Comparison of ENCODE assay signal across 4 cellular contexts in genomic region chr2:183623227-183623626, GRCh38.
TF ChIP-seq lines count a peak whose summit lies in the region.

No MANE protein-coding gene starts in this region.

TF ChIP-seq in HepG2, 621 proteins besides CTCF, POLR2A, EP300 and RAD21:
- TF ChIP-seq MAFK (conservative IDR thresholded peaks at IDR 0.05 in 1 of 2, IDR thresholded peaks at IDR 0.05 in 1 of 2; ENCODE audit: low read length in 2 of 2), result peak; percentile 75 to 87
- TF ChIP-seq GABPB1 (CRISPR knock-in tag; IDR thresholded peaks at IDR 0.05), result no peak
- peak; percentile 77 for TF ChIP-seq MAFF (IDR thresholded peaks at IDR 0.05; ENCODE audit: low read depth, low read length)

TF ChIP-seq in A549, 52 proteins besides CTCF, POLR2A, EP300 and RAD21:
- TF ChIP-seq MAFK (IDR thresholded peaks at IDR 0.05; ENCODE audit: partially characterized antibody) (peak; percentile 60), ELK1 (IDR thresholded peaks at IDR 0.05; ENCODE audit: low read depth, low read length) (no peak)
TF ChIP-seq in A549: peak in this region for 1.

TF ChIP-seq in IMR-90, 13 proteins besides CTCF, POLR2A, EP300 and RAD21:
- no peak for TF ChIP-seq CHD1 (IDR thresholded peaks at IDR 0.05; ENCODE audit: low read depth, low read length)
- peak; percentile 62 for TF ChIP-seq MAFK (IDR thresholded peaks at IDR 0.05; ENCODE audit: low read depth, low read length)

TF ChIP-seq in K562, 482 proteins besides CTCF, POLR2A, EP300 and RAD21:
- no peak for TF ChIP-seq NFRKB (IDR thresholded peaks at IDR 0.05; ENCODE audit: low read depth)
- peak; percentile 30; the same call in 1 of the 2 replicates for TF ChIP-seq MAFF (IDR thresholded peaks at IDR 0.05; ENCODE audit: low read length)
- TF ChIP-seq RNF2 (IDR thresholded peaks at IDR 0.05), result no peak
- no peak for TF ChIP-seq TAF9B (IDR thresholded peaks at IDR 0.05; ENCODE audit: partially characterized antibody)
- no peak for TF ChIP-seq SMAD3 (CRISPR knock-in tag; conservative IDR thresholded peaks at IDR 0.05)
- no peak for TF ChIP-seq KHSRP (IDR thresholded peaks at IDR 0.05)
- TF ChIP-seq ZC3H4 (CRISPR knock-in tag; IDR thresholded peaks at IDR 0.05; ENCODE audit: borderline replicate concordance), result no peak
- 0 out of 2 replicates have a peak, but pooled peaks have one; percentile 27 for TF ChIP-seq MAFG (tag; conservative IDR thresholded peaks at IDR 0.05)
- TF ChIP-seq CREB3L1 (IDR thresholded peaks at IDR 0.05; ENCODE audit: borderline replicate concordance, low read depth), result no peak
- no peak for TF ChIP-seq GTF2A2 (tag; IDR thresholded peaks at IDR 0.05)
- no peak for TF ChIP-seq ZFP91 (CRISPR knock-in tag; IDR thresholded peaks at IDR 0.05)
- no peak for TF ChIP-seq RBM15 (IDR thresholded peaks at IDR 0.05; ENCODE audit: insufficient read depth, low read length)
- TF ChIP-seq POLR3G (IDR thresholded peaks at IDR 0.05; ENCODE audit: extremely low read depth, insufficient read length, insufficient replicate concordance), result no peak
- TF ChIP-seq CHD4 (IDR thresholded peaks at IDR 0.05; ENCODE audit: insufficient read depth, insufficient replicate concordance, low read depth, low read length, poor library complexity, severe bottlenecking), result no peak
- TF ChIP-seq ZNF316 (IDR thresholded peaks at IDR 0.05), result peak; percentile 66
- TF ChIP-seq ZBTB26 (CRISPR knock-in tag; IDR thresholded peaks at IDR 0.05), result no peak
